18 cellular contexts compared by ENCODE assay signal in the genomic region with DNA sequence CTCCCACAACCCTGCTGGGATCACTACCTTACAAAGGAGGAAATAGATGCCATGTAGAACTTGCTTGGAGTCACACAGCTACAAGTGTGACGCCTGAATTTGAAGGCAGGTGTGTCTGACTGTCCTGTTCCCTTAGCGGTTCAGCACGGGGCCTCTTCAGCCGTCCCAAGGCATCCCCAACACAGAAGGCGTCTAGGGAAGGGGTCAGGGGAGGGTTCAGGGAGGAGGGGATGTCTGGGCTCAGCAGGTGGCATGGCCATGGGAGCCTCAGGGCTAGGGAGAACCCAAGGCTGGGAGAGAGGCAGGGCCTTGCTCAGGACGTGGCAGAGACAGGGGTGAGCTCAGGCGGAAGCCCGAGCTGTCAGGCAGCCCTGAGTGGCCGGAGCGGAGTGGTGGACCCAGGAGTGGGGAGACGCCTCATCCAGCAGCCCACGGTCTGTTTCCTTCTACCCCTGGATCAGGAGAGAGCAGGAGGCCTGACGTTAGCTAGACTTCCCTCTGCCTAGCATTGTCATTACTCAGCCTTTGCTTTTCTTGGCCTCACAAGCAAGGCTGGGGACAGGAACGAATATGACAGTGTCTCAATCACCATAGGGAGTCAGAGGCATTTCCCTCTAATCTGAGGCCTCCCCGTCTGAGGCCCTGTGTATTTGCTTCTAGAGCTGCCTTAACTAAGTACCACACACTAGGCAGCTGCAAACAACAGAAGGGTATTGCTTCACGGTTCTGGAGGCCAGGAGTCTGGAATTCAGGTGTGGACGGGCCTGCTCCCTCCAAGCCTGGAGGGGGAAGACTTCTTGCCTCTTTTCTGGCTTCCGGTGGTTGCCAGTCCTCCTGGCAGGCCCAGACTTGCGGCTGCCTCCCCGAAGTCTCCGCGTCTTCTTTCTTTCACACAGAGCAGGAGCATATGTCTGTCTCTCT. TPM values are rescaled to one million over a fixed set of nuclear protein-coding genes. Genes with fewer than 3 reads are reported as not detected.
DNase-seq lines count a peak whose midpoint lies in the region; ATAC-seq and TF ChIP-seq lines count a peak whose summit lies in the region.
"Had no signal": no experiment of that assay in that cellular context is flagged by ENCODE, and none has a peak within 500 bp of the region (broad histone marks: within the 10 kb centered on the region; RNA-seq: fewer than 3 reads in every experiment).

No MANE protein-coding gene starts in this region.

- H3F3A ChIP-seq in neural progenitor cell (ENCODE audit: low read depth): no peaks in the 10 kb centered on the region

- no peaks in the 10 kb centered on the region for H3K36me3 Mint-ChIP-seq in chondrocyte (ENCODE audit: low read depth)
- no peaks in the 10 kb centered on the region for H3K36me3 Mint-ChIP-seq in neural progenitor cell
- H3K36me3 Mint-ChIP-seq: activated naive CD8-positive, alpha-beta T cell treated with anti-CD3 and anti-CD28 coated beads, Interleukin-2, amount 10 ng/mL, durations not matched to agents 7 days and 5 days had no signal

- peak; percentile 48 for ATAC-seq in stimulated activated naive CD8-positive, alpha-beta T cell treated with anti-CD3 and anti-CD28 coated beads, Interleukin-15, Interleukin-2, amounts not matched to agents 100 U/mL and 50 U/mL, for 24 hours
- ATAC-seq in stimulated activated naive CD8-positive, alpha-beta T cell treated with anti-CD3 and anti-CD28 coated beads, Interleukin-15, amount 100 ng/mL, for 72 hours: no peak
- peak; percentile 31 for ATAC-seq in aorta (ENCODE audit: low FRiP score)
- no peak for ATAC-seq in gastroesophageal sphincter
- ATAC-seq: effector memory CD8-positive, alpha-beta T cell had no signal

- DNase-seq in stimulated activated naive CD8-positive, alpha-beta T cell treated with anti-CD3 and anti-CD28 coated beads, Interleukin-15, Interleukin-2, amounts not matched to agents 100 U/mL and 50 U/mL, for 24 hours: no peak
- no peak for DNase-seq in stimulated activated naive CD8-positive, alpha-beta T cell treated with anti-CD3 and anti-CD28 coated beads, Interleukin-15, amount 100 ng/mL, for 72 hours
- DNase-seq in chondrocyte (ENCODE audit: low spot score): peak; percentile 92
- DNase-seq in neural progenitor cell (ENCODE audit: low spot score): no peak
- DNase-seq in aorta: no peak
- no peak for DNase-seq in NCI-H2107 (lab: John Stamatoyannopoulos, UW)
- no peak for DNase-seq in SHP77 treated with DMSO at 0.1 percent for 48 hours (lab: John Stamatoyannopoulos, UW)
- DNase-seq: activated CD4-positive, alpha-beta T cell treated with anti-CD3 and anti-CD28 coated beads, Interleukin-2, amount 10 ng/mL, durations not matched to agents 7 days and 5 days; activated naive CD8-positive, alpha-beta T cell treated with anti-CD3 and anti-CD28 coated beads, Interleukin-2, amount 10 ng/mL, durations not matched to agents 7 days and 5 days; activated T-cell treated with anti-CD3 and anti-CD28 coated beads, Interleukin-2, amount 50 U/mL, for 24 hours; central memory CD4-positive, alpha-beta T cell; effector memory CD8-positive, alpha-beta T cell; GF-D8; sigmoid colon; T1000 had no signal

- H4K20me1 ChIP-seq in neural progenitor cell (ENCODE audit: low read depth): no peaks in the 10 kb centered on the region

- no peak overlapping the region for H3K4me3 Mint-ChIP-seq in stimulated activated naive CD8-positive, alpha-beta T cell treated with anti-CD3 and anti-CD28 coated beads, Interleukin-15, amount 100 ng/mL, for 72 hours
- H3K4me3 Mint-ChIP-seq in chondrocyte (ENCODE audit: unreplicated experiment): no peak overlapping the region
- H3K4me3 Mint-ChIP-seq in neural progenitor cell: no peak overlapping the region
- H3K4me3 Mint-ChIP-seq: activated CD4-positive, alpha-beta T cell treated with anti-CD3 and anti-CD28 coated beads, Interleukin-2, amount 10 ng/mL, durations not matched to agents 7 days and 5 days; activated naive CD8-positive, alpha-beta T cell treated with anti-CD3 and anti-CD28 coated beads, Interleukin-2, amount 10 ng/mL, durations not matched to agents 7 days and 5 days; activated T-cell treated with anti-CD3 and anti-CD28 coated beads, Interleukin-2, amount 50 U/mL, for 24 hours; effector memory CD8-positive, alpha-beta T cell had no signal

- no peak for TF ChIP-seq POLR2A in gastroesophageal sphincter (IDR thresholded peaks at IDR 0.05)

- peak overlapping the region in 1 of 2 donors; percentile 84 for H3K27ac Mint-ChIP-seq in stimulated activated naive CD8-positive, alpha-beta T cell treated with anti-CD3 and anti-CD28 coated beads, Interleukin-15, amount 100 ng/mL, for 72 hours
- peak overlapping the region; percentile 41 for H3K27ac Mint-ChIP-seq in chondrocyte (ENCODE audit: unreplicated experiment)
- H3K27ac Mint-ChIP-seq in neural progenitor cell: peak overlapping the region; percentile 60
- H3K27ac Mint-ChIP-seq: activated CD4-positive, alpha-beta T cell treated with anti-CD3 and anti-CD28 coated beads, Interleukin-2, amount 10 ng/mL, durations not matched to agents 7 days and 5 days; activated naive CD8-positive, alpha-beta T cell treated with anti-CD3 and anti-CD28 coated beads, Interleukin-2, amount 10 ng/mL, durations not matched to agents 7 days and 5 days; activated T-cell treated with anti-CD3 and anti-CD28 coated beads, Interleukin-2, amount 50 U/mL, for 24 hours; effector memory CD8-positive, alpha-beta T cell had no signal

- H3K9ac ChIP-seq in neural progenitor cell: no peak overlapping the region

- TF ChIP-seq CTCF in chondrocyte (IDR thresholded peaks at IDR 0.05): no peak
- no peak for TF ChIP-seq CTCF in neural progenitor cell (IDR thresholded peaks at IDR 0.05)
- TF ChIP-seq CTCF in gastroesophageal sphincter (IDR thresholded peaks at IDR 0.05): no peak

- no peak overlapping the region for H3K4me2 ChIP-seq in neural progenitor cell

- TF ChIP-seq EP300 in gastroesophageal sphincter (IDR thresholded peaks at IDR 0.05): no peak

- no peak overlapping the region for H3K27ac ChIP-seq in neural progenitor cell
- H3K27ac ChIP-seq in aorta (ENCODE audit: low read depth in 1 of 2, low read length in 2 of 2): no peak overlapping the region
- no peak overlapping the region for H3K27ac ChIP-seq in gastroesophageal sphincter
- H3K27ac ChIP-seq: sigmoid colon had no signal

- no peak overlapping the region for H2AFZ ChIP-seq in neural progenitor cell (replicated peaks)

- no peaks in the 10 kb centered on the region for H3K36me3 ChIP-seq in neural progenitor cell
- H3K36me3 ChIP-seq in aorta (ENCODE audit: control insufficient read depth in 1 of 2, insufficient read depth in 2 of 2, low read length in 1 of 2): no peaks in the 10 kb centered on the region
- H3K36me3 ChIP-seq in gastroesophageal sphincter: no peaks in the 10 kb centered on the region
- H3K36me3 ChIP-seq: HAP-1, sigmoid colon had no signal

- H3K9me3 ChIP-seq in neural progenitor cell (ENCODE audit: low read depth): no peaks in the 10 kb centered on the region
- no peaks in the 10 kb centered on the region for H3K9me3 ChIP-seq in aorta (ENCODE audit: control insufficient read depth, low read length)
- H3K9me3 ChIP-seq in gastroesophageal sphincter: no peaks in the 10 kb centered on the region
- H3K9me3 ChIP-seq: HAP-1, sigmoid colon had no signal

- no peaks in the 10 kb centered on the region for H3K4me1 Mint-ChIP-seq in stimulated activated naive CD8-positive, alpha-beta T cell treated with anti-CD3 and anti-CD28 coated beads, Interleukin-15, amount 100 ng/mL, for 72 hours
- H3K4me1 Mint-ChIP-seq in chondrocyte (ENCODE audit: low read depth) (peaks cover 8% of the 10 kb centered on the region), neural progenitor cell (peaks cover 43% of the 10 kb centered on the region)
- H3K4me1 Mint-ChIP-seq: activated CD4-positive, alpha-beta T cell treated with anti-CD3 and anti-CD28 coated beads, Interleukin-2, amount 10 ng/mL, durations not matched to agents 7 days and 5 days; activated naive CD8-positive, alpha-beta T cell treated with anti-CD3 and anti-CD28 coated beads, Interleukin-2, amount 10 ng/mL, durations not matched to agents 7 days and 5 days had no signal

- H3K9me3 Mint-ChIP-seq in stimulated activated naive CD8-positive, alpha-beta T cell treated with anti-CD3 and anti-CD28 coated beads, Interleukin-15, amount 100 ng/mL, for 72 hours: no peaks in the 10 kb centered on the region
- no peaks in the 10 kb centered on the region for H3K9me3 Mint-ChIP-seq in chondrocyte (ENCODE audit: low read depth)
- no peaks in the 10 kb centered on the region for H3K9me3 Mint-ChIP-seq in neural progenitor cell
- H3K9me3 Mint-ChIP-seq: activated CD4-positive, alpha-beta T cell treated with anti-CD3 and anti-CD28 coated beads, Interleukin-2, amount 10 ng/mL, durations not matched to agents 7 days and 5 days; activated naive CD8-positive, alpha-beta T cell treated with anti-CD3 and anti-CD28 coated beads, Interleukin-2, amount 10 ng/mL, durations not matched to agents 7 days and 5 days; activated T-cell treated with anti-CD3 and anti-CD28 coated beads, Interleukin-2, amount 50 U/mL, for 24 hours; effector memory CD8-positive, alpha-beta T cell had no signal

- intact Hi-C loops in aorta (cut with DNase I): no loop called here

- no peaks in the 10 kb centered on the region for H3K27me3 Mint-ChIP-seq in stimulated activated naive CD8-positive, alpha-beta T cell treated with anti-CD3 and anti-CD28 coated beads, Interleukin-15, amount 100 ng/mL, for 72 hours
- H3K27me3 Mint-ChIP-seq in chondrocyte (ENCODE audit: low read depth) (peaks cover 4% of the 10 kb centered on the region), neural progenitor cell (ENCODE audit: insufficient read depth, low read depth) (peaks cover 12% of the 10 kb centered on the region)
- H3K27me3 Mint-ChIP-seq: activated CD4-positive, alpha-beta T cell treated with anti-CD3 and anti-CD28 coated beads, Interleukin-2, amount 10 ng/mL, durations not matched to agents 7 days and 5 days; activated naive CD8-positive, alpha-beta T cell treated with anti-CD3 and anti-CD28 coated beads, Interleukin-2, amount 10 ng/mL, durations not matched to agents 7 days and 5 days; activated T-cell treated with anti-CD3 and anti-CD28 coated beads, Interleukin-2, amount 50 U/mL, for 24 hours had no signal

- H3K27me3 ChIP-seq in neural progenitor cell: no peaks in the 10 kb centered on the region
- H3K27me3 ChIP-seq in aorta (ENCODE audit: control insufficient read depth in 1 of 2, insufficient read depth in 2 of 2, low read length in 1 of 2): no peaks in the 10 kb centered on the region
- H3K27me3 ChIP-seq in gastroesophageal sphincter: no peaks in the 10 kb centered on the region
- H3K27me3 ChIP-seq: sigmoid colon had no signal

- peaks cover 19% of the 10 kb centered on the region for H3K4me1 ChIP-seq in neural progenitor cell
- no peaks in the 10 kb centered on the region for H3K4me1 ChIP-seq in aorta (ENCODE audit: control insufficient read depth in 1 of 2, insufficient read depth in 2 of 2, low read length in 2 of 2)
- H3K4me1 ChIP-seq in gastroesophageal sphincter: peaks cover 0 to 6% (median 0%) of the 10 kb centered on the region in 3 donors
- H3K4me1 ChIP-seq: sigmoid colon had no signal

- H3K79me2 ChIP-seq in neural progenitor cell (ENCODE audit: low read depth): no peaks in the 10 kb centered on the region

- H3K4me3 ChIP-seq in neural progenitor cell: no peak overlapping the region
- H3K4me3 ChIP-seq in aorta (ENCODE audit: low read length in 2 of 2): no peak overlapping the region
- no peak overlapping the region for H3K4me3 ChIP-seq in gastroesophageal sphincter
- H3K4me3 ChIP-seq: HAP-1, sigmoid colon had no signal

- 69 to 73% methylated on average over 20 to 22 of the region's 22 CpGs for WGBS in aorta, 2 donors
- 87% methylated on average over 4 to 6 of the region's 22 CpGs for whole genome bisulfite sequencing in gastroesophageal sphincter (ENCODE audit: low coverage in 1 of 2), 2 donors

RNA-seq across cellular contexts. Expression of gene ANKRD40CL, which starts 31.4 kb away (rescaled TPM):
- total RNA-seq in chondrocyte (not detected in 3 replicates), neural progenitor cell (ENCODE audit: low replicate concordance) (not detected in 2 replicates), aorta (not detected), gastroesophageal sphincter (not detected)
- 10 to 100 TPM in 1 of 2 donors, under 1 TPM in 1; 0.26 to 23.0 TPM for polyA plus RNA-seq in aorta
- total RNA-seq: activated CD4-positive, alpha-beta T cell treated with anti-CD3 and anti-CD28 coated beads, Interleukin-2, amount 10 ng/mL, durations not matched to agents 7 days and 5 days; activated naive CD8-positive, alpha-beta T cell treated with anti-CD3 and anti-CD28 coated beads, Interleukin-2, amount 10 ng/mL, durations not matched to agents 7 days and 5 days; sigmoid colon had no signal
- polyA plus RNA-seq: neural cell had no signal

RNA-seq across cellular contexts. Expression of gene WFIKKN2, which starts 36.7 kb away (rescaled TPM):
- 0.12 to 0.15 TPM in 2 of 3 replicates, not detected in the other for total RNA-seq in chondrocyte
- total RNA-seq in neural progenitor cell (ENCODE audit: low replicate concordance): not detected in 2 replicates
- under 1 TPM in 1 of 2 donors, not detected in 1; 0.48 TPM for total RNA-seq in aorta
- polyA plus RNA-seq in aorta: not detected
- total RNA-seq in gastroesophageal sphincter: under 1 TPM; 0.16 to 0.69 (median 0.36) TPM
- total RNA-seq: activated CD4-positive, alpha-beta T cell treated with anti-CD3 and anti-CD28 coated beads, Interleukin-2, amount 10 ng/mL, durations not matched to agents 7 days and 5 days; activated naive CD8-positive, alpha-beta T cell treated with anti-CD3 and anti-CD28 coated beads, Interleukin-2, amount 10 ng/mL, durations not matched to agents 7 days and 5 days had no signal
- polyA plus RNA-seq: neural cell had no signal

Comparison
In these comparisons a context has a peak if more than half of its experiments do, and no peak if none do; other contexts are left out.
1. ATAC-seq: peak in stimulated activated naive CD8-positive, alpha-beta T cell treated with anti-CD3 and anti-CD28 coated beads, Interleukin-15, Interleukin-2, amounts not matched to agents 100 U/mL and 50 U/mL, for 24 hours (single experiment) and aorta (single experiment); none in stimulated activated naive CD8-positive, alpha-beta T cell treated with anti-CD3 and anti-CD28 coated beads, Interleukin-15, amount 100 ng/mL, for 72 hours (single experiment) and gastroesophageal sphincter (single experiment).